1 cellular context compared by ENCODE assay signal in the genomic region with DNA sequence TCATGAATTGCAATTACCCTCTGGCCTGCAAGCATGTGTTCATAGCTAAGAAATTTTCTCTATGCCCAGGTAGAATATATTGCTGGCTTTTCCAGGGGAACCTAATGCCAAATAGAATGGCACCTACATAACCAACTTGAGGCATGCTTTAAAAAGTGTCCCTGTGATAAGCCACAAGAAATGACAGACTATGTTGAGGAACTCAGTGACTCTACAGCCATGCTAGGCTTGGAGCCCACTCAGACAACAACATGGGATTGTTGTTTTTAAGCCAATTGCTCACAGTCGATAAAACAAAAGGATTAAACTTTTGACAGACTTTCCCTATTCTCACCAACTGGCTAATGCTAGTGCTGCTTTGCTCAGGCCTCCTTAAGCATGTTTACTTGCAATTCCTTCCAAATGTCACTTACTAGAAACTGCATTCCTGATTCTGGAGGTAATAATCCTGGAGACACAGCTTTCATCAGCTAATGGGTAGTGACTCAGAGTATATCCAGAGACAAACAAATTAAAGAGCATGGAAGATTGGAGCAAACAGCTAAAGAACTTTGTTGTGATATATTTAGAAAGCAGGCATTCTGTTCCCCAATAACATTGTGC.
TF ChIP-seq lines count a peak whose summit lies in the region.

No MANE protein-coding gene starts in this region.

TF ChIP-seq in SK-N-SH, 30 proteins besides CTCF, POLR2A, EP300 and RAD21 (continued from another document):
- TF ChIP-seq, protein P1, sequence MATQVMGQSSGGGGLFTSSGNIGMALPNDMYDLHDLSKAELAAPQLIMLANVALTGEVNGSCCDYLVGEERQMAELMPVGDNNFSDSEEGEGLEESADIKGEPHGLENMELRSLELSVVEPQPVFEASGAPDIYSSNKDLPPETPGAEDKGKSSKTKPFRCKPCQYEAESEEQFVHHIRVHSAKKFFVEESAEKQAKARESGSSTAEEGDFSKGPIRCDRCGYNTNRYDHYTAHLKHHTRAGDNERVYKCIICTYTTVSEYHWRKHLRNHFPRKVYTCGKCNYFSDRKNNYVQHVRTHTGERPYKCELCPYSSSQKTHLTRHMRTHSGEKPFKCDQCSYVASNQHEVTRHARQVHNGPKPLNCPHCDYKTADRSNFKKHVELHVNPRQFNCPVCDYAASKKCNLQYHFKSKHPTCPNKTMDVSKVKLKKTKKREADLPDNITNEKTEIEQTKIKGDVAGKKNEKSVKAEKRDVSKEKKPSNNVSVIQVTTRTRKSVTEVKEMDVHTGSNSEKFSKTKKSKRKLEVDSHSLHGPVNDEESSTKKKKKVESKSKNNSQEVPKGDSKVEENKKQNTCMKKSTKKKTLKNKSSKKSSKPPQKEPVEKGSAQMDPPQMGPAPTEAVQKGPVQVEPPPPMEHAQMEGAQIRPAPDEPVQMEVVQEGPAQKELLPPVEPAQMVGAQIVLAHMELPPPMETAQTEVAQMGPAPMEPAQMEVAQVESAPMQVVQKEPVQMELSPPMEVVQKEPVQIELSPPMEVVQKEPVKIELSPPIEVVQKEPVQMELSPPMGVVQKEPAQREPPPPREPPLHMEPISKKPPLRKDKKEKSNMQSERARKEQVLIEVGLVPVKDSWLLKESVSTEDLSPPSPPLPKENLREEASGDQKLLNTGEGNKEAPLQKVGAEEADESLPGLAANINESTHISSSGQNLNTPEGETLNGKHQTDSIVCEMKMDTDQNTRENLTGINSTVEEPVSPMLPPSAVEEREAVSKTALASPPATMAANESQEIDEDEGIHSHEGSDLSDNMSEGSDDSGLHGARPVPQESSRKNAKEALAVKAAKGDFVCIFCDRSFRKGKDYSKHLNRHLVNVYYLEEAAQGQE (IDR thresholded peaks at IDR 0.05; ENCODE audit: low read depth, low read length) = no peak
- TF ChIP-seq, protein P2, sequence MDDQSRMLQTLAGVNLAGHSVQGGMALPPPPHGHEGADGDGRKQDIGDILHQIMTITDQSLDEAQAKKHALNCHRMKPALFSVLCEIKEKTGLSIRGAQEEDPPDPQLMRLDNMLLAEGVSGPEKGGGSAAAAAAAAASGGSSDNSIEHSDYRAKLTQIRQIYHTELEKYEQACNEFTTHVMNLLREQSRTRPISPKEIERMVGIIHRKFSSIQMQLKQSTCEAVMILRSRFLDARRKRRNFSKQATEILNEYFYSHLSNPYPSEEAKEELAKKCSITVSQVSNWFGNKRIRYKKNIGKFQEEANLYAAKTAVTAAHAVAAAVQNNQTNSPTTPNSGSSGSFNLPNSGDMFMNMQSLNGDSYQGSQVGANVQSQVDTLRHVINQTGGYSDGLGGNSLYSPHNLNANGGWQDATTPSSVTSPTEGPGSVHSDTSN (IDR thresholded peaks at IDR 0.05) = peak; percentile 73
- peak; percentile 31; the same call in 1 of the 2 replicates for TF ChIP-seq POLR2AphosphoS5 (IDR thresholded peaks at IDR 0.05; ENCODE audit: low read depth, low read length)
- TF ChIP-seq FOXM1 (IDR thresholded peaks at IDR 0.05; ENCODE audit: low read depth) = 0 out of 2 replicates have a peak, but pooled peaks have one; percentile 22
- no peak for TF ChIP-seq NRF1 (IDR thresholded peaks at IDR 0.05; ENCODE audit: low read depth, low read length)
- TF ChIP-seq MEF2A (IDR thresholded peaks at IDR 0.05; ENCODE audit: borderline replicate concordance, low read depth) = peak; percentile 16; the same call in 1 of the 2 replicates
- no peak for TF ChIP-seq GATA2 (CRISPR knock-in tag; IDR thresholded peaks at IDR 0.05)
- peak; percentile 76 for TF ChIP-seq TCF12 (IDR thresholded peaks at IDR 0.05)
- TF ChIP-seq ELF1 (IDR thresholded peaks at IDR 0.05) = no peak
- TF ChIP-seq YY1 (IDR thresholded peaks at IDR 0.05; ENCODE audit: low read depth) = no peak
- TF ChIP-seq, protein P3, sequence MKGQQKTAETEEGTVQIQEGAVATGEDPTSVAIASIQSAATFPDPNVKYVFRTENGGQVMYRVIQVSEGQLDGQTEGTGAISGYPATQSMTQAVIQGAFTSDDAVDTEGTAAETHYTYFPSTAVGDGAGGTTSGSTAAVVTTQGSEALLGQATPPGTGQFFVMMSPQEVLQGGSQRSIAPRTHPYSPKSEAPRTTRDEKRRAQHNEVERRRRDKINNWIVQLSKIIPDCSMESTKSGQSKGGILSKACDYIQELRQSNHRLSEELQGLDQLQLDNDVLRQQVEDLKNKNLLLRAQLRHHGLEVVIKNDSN (IDR thresholded peaks at IDR 0.05; ENCODE audit: borderline replicate concordance, low read depth) = no peak
- TF ChIP-seq MXI1 (IDR thresholded peaks at IDR 0.05; ENCODE audit: low read depth, low read length) = no peak
- TF ChIP-seq GABPA (IDR thresholded peaks at IDR 0.05; ENCODE audit: low read depth) = no peak
- no peak for TF ChIP-seq SIN3A (IDR thresholded peaks at IDR 0.05; ENCODE audit: borderline replicate concordance, low read depth, low read length)
- peak; percentile 47; the same call in 1 of the 2 replicates for TF ChIP-seq TEAD4 (IDR thresholded peaks at IDR 0.05; ENCODE audit: borderline replicate concordance, insufficient read depth)
- TF ChIP-seq EZH2phosphoT487 (IDR thresholded peaks at IDR 0.05; ENCODE audit: borderline replicate concordance, low read depth) = no peak
